In the genomic region with DNA sequence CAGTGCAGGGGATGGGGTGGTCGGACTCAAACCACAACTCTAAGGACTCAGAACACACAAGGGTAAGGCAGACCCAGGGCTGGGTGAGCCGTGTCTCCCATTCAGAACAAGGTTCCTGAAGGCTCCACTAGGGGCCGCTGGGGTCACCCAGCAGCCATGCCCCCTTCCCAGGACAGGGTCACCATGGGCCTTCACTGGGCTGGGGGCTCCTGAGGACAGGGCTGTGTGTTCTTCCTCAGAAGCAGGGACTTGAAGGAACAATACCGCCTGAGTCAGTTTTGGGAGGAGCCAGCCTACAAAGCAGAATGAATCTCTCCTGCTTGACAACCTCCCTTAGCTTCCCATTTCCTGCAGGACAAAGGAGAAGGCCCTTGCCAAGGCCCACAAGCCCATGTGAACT, we compare ENCODE assay signal across 11 cellular contexts. TPM values are rescaled to one million over a fixed set of nuclear protein-coding genes. Genes with fewer than 3 reads are reported as not detected.
A peak's percentile ranks its signal among the peaks of the same experiment; 100 is the strongest.
DNase-seq lines count a peak whose midpoint lies in the region; ATAC-seq, FAIRE-seq and TF ChIP-seq lines count a peak whose summit lies in the region.
"Had no signal": no experiment of that assay in that cellular context is flagged by ENCODE, and none has a peak within 500 bp of the region (broad histone marks: within the 10 kb centered on the region; RNA-seq: fewer than 3 reads in every experiment).

No MANE protein-coding gene starts in this region.

- FAIRE-seq in frontal cortex (lab: Jason Lieb, UNC): no peak
- FAIRE-seq: A204.1 had no signal

- peak; percentile 64 for TF ChIP-seq CTCF in Loucy (conservative IDR thresholded peaks at IDR 0.05; ENCODE audit: low read length)
- peak in 14 of 56 donors; percentile 7 to 28 (median 15) for TF ChIP-seq CTCF in dorsolateral prefrontal cortex (IDR thresholded peaks at IDR 0.05 in 54 of 56, conservative IDR thresholded peaks at IDR 0.05 in 2 of 56; ENCODE audit: low read depth in 1 of 56, partially characterized antibody in 56 of 56)
- TF ChIP-seq CTCF in osteoblast (IDR thresholded peaks at IDR 0.05; ENCODE audit: extremely low read depth, low read depth, low read length): peak; percentile 35

- H3K9me2 ChIP-seq in Loucy (replicated peaks; ENCODE audit: low read depth, low read length): no peaks in the 10 kb centered on the region

- POLR2A ChIA-PET in CD8-positive, alpha-beta memory T cell (lab: Charles Lee): no interaction called here

- H3K4me3 Mint-ChIP-seq in CD8-positive, alpha-beta memory T cell: peak overlapping the region in 1 of 7 donors; percentile 12

- H3K79me2 ChIP-seq in Loucy (ENCODE audit: insufficient read depth, low read length): peaks cover 18% of the 10 kb centered on the region; the same call in 1 of the 2 replicates
- H3K79me2 ChIP-seq in osteoblast (ENCODE audit: insufficient read depth, low read length): no peaks in the 10 kb centered on the region

- H3K4me1 ChIP-seq in Loucy (ENCODE audit: insufficient read depth, low read length, poor library complexity, severe bottlenecking) (peaks cover 41% of the 10 kb centered on the region), osteoblast (ENCODE audit: insufficient read depth, low read length) (peaks cover 7% of the 10 kb centered on the region)
- no peaks in the 10 kb centered on the region for H3K4me1 ChIP-seq in CD8-positive, alpha-beta memory T cell (ENCODE audit: insufficient read depth, low read length)

- CTCF ChIA-PET in CD8-positive, alpha-beta memory T cell (lab: Charles Lee): no interaction called here

- DNase-seq in DMS 273 (lab: John Stamatoyannopoulos, UW; ENCODE audit: unreplicated experiment) (peak; percentile 97), DMS 273 treated with DMSO at 0.1 percent for 48 hours (lab: John Stamatoyannopoulos, UW) (no peak), dorsolateral prefrontal cortex (no peak), osteoblast (ENCODE audit: insufficient read length, low spot score, missing footprints) (peak; percentile 45), sciatic nerve (ENCODE audit: low spot score) (no peak), frontal cortex (ENCODE audit: low spot score in 2 of 2) (no peak)
- no peak for DNase-seq in CD8-positive, alpha-beta memory T cell
- DNase-seq: effector CD4-positive, alpha-beta T cell; NCI-H524 treated with DMSO at 0.1 percent for 48 hours had no signal

- H3K4me3 ChIP-seq in Loucy (ENCODE audit: low read length, poor library complexity, severe bottlenecking): no peak overlapping the region
- H3K4me3 ChIP-seq in dorsolateral prefrontal cortex: peak overlapping the region in 19 of 59 donors; percentile 3 to 53 (median 27)
- no peak overlapping the region for H3K4me3 ChIP-seq in osteoblast (ENCODE audit: insufficient read depth, low read length)
- no peak overlapping the region for H3K4me3 ChIP-seq in CD8-positive, alpha-beta memory T cell (ENCODE audit: low read length)

- H3K27ac Mint-ChIP-seq in CD8-positive, alpha-beta memory T cell: peak overlapping the region in 1 of 8 donors; percentile 61

- peaks cover 8% of the 10 kb centered on the region; the same call in 1 of the 2 replicates for H3K36me3 ChIP-seq in Loucy (ENCODE audit: insufficient read depth, low read length)
- no peaks in the 10 kb centered on the region for H3K36me3 ChIP-seq in osteoblast (ENCODE audit: insufficient read depth, low read length)
- H3K36me3 ChIP-seq in CD8-positive, alpha-beta memory T cell (ENCODE audit: insufficient read depth, low read length): no peaks in the 10 kb centered on the region

- no peaks in the 10 kb centered on the region for H3F3A ChIP-seq in Loucy (ENCODE audit: low read depth)

- no peaks in the 10 kb centered on the region for H3K36me3 Mint-ChIP-seq in CD8-positive, alpha-beta memory T cell

- H3K4me1 Mint-ChIP-seq in CD8-positive, alpha-beta memory T cell: peaks cover 5 to 10% (median 8%) of the 10 kb centered on the region in 3 donors

- H2AFZ ChIP-seq in Loucy (ENCODE audit: low read length) (no peak overlapping the region), osteoblast (ENCODE audit: low read length) (no peak overlapping the region)

- no peaks in the 10 kb centered on the region for H3K9me3 ChIP-seq in Loucy (ENCODE audit: insufficient read depth, low read depth, low read length)
- no peaks in the 10 kb centered on the region for H3K9me3 ChIP-seq in osteoblast (ENCODE audit: low read depth, low read length)
- no peaks in the 10 kb centered on the region for H3K9me3 ChIP-seq in CD8-positive, alpha-beta memory T cell (ENCODE audit: low read length)

- no peaks in the 10 kb centered on the region for H3K9me3 Mint-ChIP-seq in CD8-positive, alpha-beta memory T cell

- intact Hi-C loops in dorsolateral prefrontal cortex (cut with DNase I): no loop called here
- intact Hi-C loops in sciatic nerve (cut with DNase I): no loop called here

- H4K20me1 ChIP-seq in Loucy (ENCODE audit: insufficient read depth, low read length, poor library complexity, severe bottlenecking) (peaks cover 11% of the 10 kb centered on the region), osteoblast (ENCODE audit: insufficient read depth, low read length) (no peaks in the 10 kb centered on the region)

- H3K27me3 Mint-ChIP-seq in CD8-positive, alpha-beta memory T cell: peaks cover 0 to 12% of the 10 kb centered on the region in 2 donors

- H3K27ac ChIP-seq in dorsolateral prefrontal cortex (peak overlapping the region in 54 of 59 donors; percentile 28 to 91 (median 76)), osteoblast (ENCODE audit: low read depth, low read length) (no peak overlapping the region)
- H3K27ac ChIP-seq in CD8-positive, alpha-beta memory T cell (ENCODE audit: low read depth, low read length): no peak overlapping the region

- H3K9ac ChIP-seq in Loucy (ENCODE audit: low read depth, low read length, poor library complexity, severe bottlenecking): no peak overlapping the region

- H3K27me3 ChIP-seq in Loucy (ENCODE audit: insufficient read depth, low read length, poor library complexity, severe bottlenecking) (no peaks in the 10 kb centered on the region), dorsolateral prefrontal cortex (no peaks in the 10 kb centered on the region), osteoblast (ENCODE audit: insufficient read depth, low read length) (peaks cover 35% of the 10 kb centered on the region)
- no peaks in the 10 kb centered on the region for H3K27me3 ChIP-seq in CD8-positive, alpha-beta memory T cell (ENCODE audit: insufficient read depth, low read length, poor library complexity, severe bottlenecking)

- ATAC-seq in sciatic nerve: no peak

- H3K4me2 ChIP-seq in Loucy (ENCODE audit: low read depth, low read length, poor library complexity, severe bottlenecking): peak overlapping the region; percentile 73
- no peak overlapping the region for H3K4me2 ChIP-seq in osteoblast (ENCODE audit: insufficient read depth, low read length)

RNA-seq across cellular contexts. Expression of a gene that starts 15.4 kb away (rescaled TPM):
- total RNA-seq in dorsolateral prefrontal cortex (100 to 1,000 TPM in 119 of 120 experiments, 10 to 100 TPM in 1; 58.9 to 366 (median 240) TPM), osteoblast (3.5 and 6.2 TPM in 2 replicates), sciatic nerve (8.7 TPM), frontal cortex (24.1 TPM)
- total RNA-seq in CD8-positive, alpha-beta memory T cell: 1 to 10 TPM; 1.4 to 1.7 TPM
- polyA plus RNA-seq in CD8-positive, alpha-beta memory T cell: 5.4 TPM

RNA-seq across cellular contexts. Expression of a gene that starts 41.4 kb away (rescaled TPM):
- 10 to 100 TPM; 44.5 to 77.9 (median 59.4) TPM for total RNA-seq in dorsolateral prefrontal cortex
- 24.2 TPM in 2 replicates for total RNA-seq in osteoblast
- total RNA-seq in sciatic nerve: 46.7 TPM
- total RNA-seq in CD8-positive, alpha-beta memory T cell: 10 to 100 TPM; 61.3 to 61.6 TPM
- 51.3 TPM for polyA plus RNA-seq in CD8-positive, alpha-beta memory T cell
- total RNA-seq in frontal cortex: 31.8 TPM

Comparison
In these comparisons a context has a peak if more than half of its experiments do, and no peak if none do; other contexts are left out.
1. DNase-seq: peak in DMS 273 (single experiment) and osteoblast (single experiment); none in DMS 273 treated with DMSO at 0.1 percent for 48 hours (single experiment), dorsolateral prefrontal cortex (0 of 10), sciatic nerve (single experiment), CD8-positive, alpha-beta memory T cell (0 of 5) and frontal cortex (0 of 2).
2. H3K27ac ChIP-seq: peak in dorsolateral prefrontal cortex (54 of 59); none in osteoblast (single experiment) and CD8-positive, alpha-beta memory T cell (single experiment).